Comparison of ENCODE assay signal across 19 cellular contexts in the genomic region with DNA sequence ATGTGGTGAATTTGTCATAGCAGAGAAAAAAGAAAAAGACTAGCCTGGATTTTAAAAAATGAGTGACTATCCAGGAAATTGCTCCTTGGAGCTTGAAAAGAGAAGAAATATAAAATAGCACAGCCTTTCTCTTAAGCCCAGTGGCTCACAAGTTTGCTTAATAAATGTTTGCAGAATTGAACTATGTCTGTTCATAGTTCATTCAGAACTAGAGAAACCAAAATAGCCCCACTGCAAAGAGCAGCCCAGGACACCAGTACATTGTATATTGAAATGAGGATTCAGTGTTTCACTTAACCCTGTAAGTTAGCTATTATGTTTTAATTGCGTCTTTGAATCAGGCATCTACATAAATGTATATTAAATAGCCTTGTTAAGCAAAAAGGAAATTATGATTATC.
"Had no signal": no experiment of that assay in that cellular context is flagged by ENCODE, and none has a peak within 500 bp of the region (broad histone marks: within the 10 kb centered on the region; RNA-seq: fewer than 3 reads in every experiment).

No MANE protein-coding gene starts in this region.

- ATAC-seq: activated CD4-positive, CD25-positive, alpha-beta regulatory T cell treated with anti-CD3 and anti-CD28 coated beads, Interleukin-2, amount 50 U/mL, for 24 hours; activated CD8-positive, alpha-beta T cell treated with anti-CD3 and anti-CD28 coated beads for 36 hours; activated T-cell treated with anti-CD3 and anti-CD28 coated beads, Interleukin-2, amount 50 U/mL, for 72 hours had no signal

- DNase-seq: activated CD4-positive, alpha-beta T cell treated with anti-CD3 and anti-CD28 coated beads for 4 hours; activated CD8-positive, alpha-beta memory T cell treated with anti-CD3 and anti-CD28 coated beads, Interleukin-2, amount 50 U/mL, for 4 hours; activated CD8-positive, alpha-beta T cell treated with anti-CD3 and anti-CD28 coated beads for 36 hours; activated gamma-delta T cell treated with Interleukin-2 at 50 U/mL for 16 hours; activated naive CD4-positive, alpha-beta T cell treated with anti-CD3 and anti-CD28 coated beads, Interleukin-2, amount 10 ng/mL, durations not matched to agents 7 days and 5 days; activated naive CD8-positive, alpha-beta T cell treated with anti-CD3 and anti-CD28 coated beads, Interleukin-2, amount 10 ng/mL, durations not matched to agents 7 days and 5 days; activated T-cell treated with anti-CD3 and anti-CD28 coated beads, Interleukin-2, amount 50 U/mL, for 72 hours; adrenal gland; anterior cingulate cortex; KG1; NCI-H1105; NCI-H1436; NCI-H1694 treated with DMSO at 0.1 percent for 48 hours; NCI-H2029 treated with DMSO at 0.1 percent for 48 hours; NCI-H345; NCI-H510A; NCI-H82; SHP77 treated with DMSO at 0.1 percent for 48 hours had no signal

- H3K9me3 ChIP-seq: adrenal gland had no signal

- H3K36me3 ChIP-seq: adrenal gland had no signal

- H3K4me3 ChIP-seq: adrenal gland had no signal

- H3K27ac ChIP-seq: adrenal gland had no signal

- H3K4me1 ChIP-seq: adrenal gland had no signal
